8 cellular contexts compared by ENCODE assay signal in genomic region chr4:53365486-53366300, GRCh38. TPM values are rescaled to one million over a fixed set of nuclear protein-coding genes. Genes with fewer than 3 reads are reported as not detected.
DNase-seq lines count a peak whose midpoint lies in the region; ATAC-seq and TF ChIP-seq lines count a peak whose summit lies in the region.

SCFD2 (minus strand) TSS chr4:53366061.

- no peaks in the 10 kb centered on the region for H3K9me3 Mint-ChIP-seq in GM23338
- peaks cover 0 to 6% (median 0%) of the 10 kb centered on the region in 11 donors for H3K9me3 Mint-ChIP-seq in naive thymus-derived CD4-positive, alpha-beta T cell
- no peaks in the 10 kb centered on the region for H3K9me3 Mint-ChIP-seq in stimulated activated naive B cell treated with anti-CD40 and anti-IgM and Interleukin-4, amounts not matched to agents 10 μg/mL and 1 μg/mL and 100 μg/mL, for 72 hours

- peak within 1 kb of the TSS; percentile 26 for H3K27ac ChIP-seq in DOHH2 (ENCODE audit: low read depth, low read length)
- H3K27ac ChIP-seq in GM23338 (ENCODE audit: low read depth) = no peak within 1 kb of the TSS
- peak within 1 kb of the TSS; percentile 62 for H3K27ac ChIP-seq in fibroblast of lung (ENCODE audit: insufficient read depth, low read length)
- peak within 1 kb of the TSS; percentile 85 for H3K27ac ChIP-seq in naive thymus-derived CD4-positive, alpha-beta T cell (ENCODE audit: low read depth, low read length)

- H3K4me1 Mint-ChIP-seq in GM23338 = peaks cover 10% of the 10 kb centered on the region
- H3K4me1 Mint-ChIP-seq in naive thymus-derived CD4-positive, alpha-beta T cell = peaks cover 32 to 64% (median 50%) of the 10 kb centered on the region in 7 donors
- peaks cover 18 to 38% of the 10 kb centered on the region in 2 donors for H3K4me1 Mint-ChIP-seq in stimulated activated naive B cell treated with anti-CD40 and anti-IgM and Interleukin-4, amounts not matched to agents 10 μg/mL and 1 μg/mL and 100 μg/mL, for 72 hours

- H3K4me1 ChIP-seq in DOHH2 (ENCODE audit: control insufficient read depth, low read length) = peaks cover 38% of the 10 kb centered on the region
- H3K4me1 ChIP-seq in GM23338 (ENCODE audit: insufficient read depth) = peaks cover 12% of the 10 kb centered on the region; the same call in 1 of the 2 replicates
- no peaks in the 10 kb centered on the region for H3K4me1 ChIP-seq in fibroblast of lung (ENCODE audit: control insufficient read depth, extremely low read depth, insufficient read depth, low read length)
- H3K4me1 ChIP-seq in naive thymus-derived CD4-positive, alpha-beta T cell (ENCODE audit: control insufficient read depth in 2 of 2, insufficient read depth in 2 of 2, low read length in 2 of 2) = peaks cover 7 to 23% of the 10 kb centered on the region in 2 donors

- H3K9ac ChIP-seq in fibroblast of lung (ENCODE audit: insufficient read depth, low read length) = peak within 1 kb of the TSS; percentile 64

- POLR2A ChIA-PET in naive thymus-derived CD4-positive, alpha-beta T cell (lab: Charles Lee) = interaction anchor here (0.6 to 3.7 kb wide), 5 partner anchors 9 to 81 kb away, joined by 3 to 35 read pairs (median 7); partner anchors contain the start of gene FIP1L1

- TF ChIP-seq CTCF in DOHH2 (IDR thresholded peaks at IDR 0.05; ENCODE audit: low read depth, low read length, poor library complexity, severe bottlenecking) (no peak), GM23338 (conservative IDR thresholded peaks at IDR 0.05; ENCODE audit: low read depth in 2 of 2) (no peak), fibroblast of lung (conservative IDR thresholded peaks at IDR 0.05 in 1 of 2, IDR thresholded peaks at IDR 0.05 in 1 of 2; ENCODE audit: low read depth in 1 of 2, low read length in 2 of 2) (no peak)

- H3K4me2 ChIP-seq in DOHH2 (ENCODE audit: low read length) (peak within 1 kb of the TSS; percentile 82), GM23338 (peak within 1 kb of the TSS; percentile 98), fibroblast of lung (ENCODE audit: extremely low read depth, insufficient read depth, low read length) (peak within 1 kb of the TSS; percentile 89)

- intact Hi-C loops in naive thymus-derived CD4-positive, alpha-beta T cell (cut with micrococcal nuclease) = loop anchor here (1.0 to 10.0 kb wide), 9 partner anchors 12 to 1579 kb away; partner anchors contain the start of genes CHIC2 (in 2 of the 2), FIP1L1 (in 2 of the 2) and RASL11B (in 1 of the 2)

- H3K36me3 ChIP-seq in DOHH2 (ENCODE audit: control insufficient read depth, low read length) (peaks cover 22% of the 10 kb centered on the region), GM23338 (ENCODE audit: insufficient read depth) (no peaks in the 10 kb centered on the region), fibroblast of lung (ENCODE audit: control insufficient read depth, insufficient read depth, low read length) (no peaks in the 10 kb centered on the region)
- no peaks in the 10 kb centered on the region for H3K36me3 ChIP-seq in naive thymus-derived CD4-positive, alpha-beta T cell (ENCODE audit: control insufficient read depth in 2 of 3, insufficient read depth in 3 of 3, low read length in 3 of 3)

- CTCF ChIA-PET in naive thymus-derived CD4-positive, alpha-beta T cell (lab: Charles Lee) = interaction anchor here (1.2 kb wide), 1 partner anchor 35 kb away, joined by 4 read pairs; no protein-coding TSS in a partner anchor

- peak; percentile 99 for DNase-seq in GM23338 (ENCODE audit: low spot score)
- DNase-seq in LHCN-M2 (ENCODE audit: low read depth) = peak; percentile 97
- peak; percentile 94 for DNase-seq in RPMI8226
- peak; percentile 92 to 94 for DNase-seq in activated T-helper 1 cell treated with anti-CD3 and anti-CD28 coated beads, Interleukin-2, amount 50 U/mL, for 16 hours (ENCODE audit: low read depth in 1 of 2, low spot score in 1 of 2)
- peak; percentile 96 to 97 for DNase-seq in fibroblast of lung (ENCODE audit: low read depth in 2 of 2)
- peak; percentile 86 to 97 (median 94) for DNase-seq in naive thymus-derived CD4-positive, alpha-beta T cell
- DNase-seq in stimulated activated naive B cell treated with anti-CD40 and anti-IgM and Interleukin-4, amounts not matched to agents 10 μg/mL and 1 μg/mL and 100 μg/mL, for 72 hours = peak; percentile 94

- peaks cover 16% of the 10 kb centered on the region for H3K27me3 Mint-ChIP-seq in GM23338 (ENCODE audit: insufficient read depth, low read depth, poor library complexity)
- peaks cover 0 to 20% (median 3%) of the 10 kb centered on the region in 5 donors for H3K27me3 Mint-ChIP-seq in naive thymus-derived CD4-positive, alpha-beta T cell
- H3K27me3 Mint-ChIP-seq in stimulated activated naive B cell treated with anti-CD40 and anti-IgM and Interleukin-4, amounts not matched to agents 10 μg/mL and 1 μg/mL and 100 μg/mL, for 72 hours = peaks cover 7 to 9% of the 10 kb centered on the region in 2 donors

- H3K36me3 Mint-ChIP-seq in GM23338 (ENCODE audit: low read depth) = peaks cover 4% of the 10 kb centered on the region; the same call in 1 of the 3 replicates
- peaks cover 0 to 8% (median 0%) of the 10 kb centered on the region in 5 donors for H3K36me3 Mint-ChIP-seq in naive thymus-derived CD4-positive, alpha-beta T cell
- H3K36me3 Mint-ChIP-seq in stimulated activated naive B cell treated with anti-CD40 and anti-IgM and Interleukin-4, amounts not matched to agents 10 μg/mL and 1 μg/mL and 100 μg/mL, for 72 hours = peaks cover 13 to 19% of the 10 kb centered on the region in 2 donors

- H2AFZ ChIP-seq in GM23338 = peak within 1 kb of the TSS; percentile 99
- H2AFZ ChIP-seq in fibroblast of lung (ENCODE audit: low read length) = peak within 1 kb of the TSS; percentile 81

- H3K4me3 Mint-ChIP-seq in GM23338 = peak within 1 kb of the TSS; percentile 94
- H3K4me3 Mint-ChIP-seq in naive thymus-derived CD4-positive, alpha-beta T cell = peak within 1 kb of the TSS; percentile 92 to 99 (median 96)
- peak within 1 kb of the TSS; percentile 90 to 96 for H3K4me3 Mint-ChIP-seq in stimulated activated naive B cell treated with anti-CD40 and anti-IgM and Interleukin-4, amounts not matched to agents 10 μg/mL and 1 μg/mL and 100 μg/mL, for 72 hours

- H3K4me3 ChIP-seq in DOHH2 (ENCODE audit: low read length) = peak within 1 kb of the TSS; percentile 99
- H3K4me3 ChIP-seq in GM23338 = peak within 1 kb of the TSS; percentile 93
- peak within 1 kb of the TSS; percentile 89 to 98 (median 94) for H3K4me3 ChIP-seq in fibroblast of lung (replicated peaks in 1 of 4; ENCODE audit: control extremely low read depth in 1 of 4, insufficient read depth in 1 of 4, low read depth in 3 of 4, low read length in 4 of 4)
- peak within 1 kb of the TSS; percentile 72 for H3K4me3 ChIP-seq in naive thymus-derived CD4-positive, alpha-beta T cell (ENCODE audit: low read length)

- H3K27me3 ChIP-seq in DOHH2 (ENCODE audit: control insufficient read depth, low read length) (0 out of 2 replicates have a peak, but pooled peaks cover 5% of the 10 kb centered on the region), GM23338 (ENCODE audit: insufficient read depth) (peaks cover 22% of the 10 kb centered on the region; the same call in 1 of the 2 replicates), fibroblast of lung (ENCODE audit: control insufficient read depth, insufficient read depth, low read length) (no peaks in the 10 kb centered on the region)
- H3K27me3 ChIP-seq in naive thymus-derived CD4-positive, alpha-beta T cell (ENCODE audit: control insufficient read depth in 2 of 2, insufficient read depth in 2 of 2, low read length in 2 of 2) = no peaks in the 10 kb centered on the region

- H3K9me3 ChIP-seq in DOHH2 (ENCODE audit: control insufficient read depth, insufficient read depth, low read length) (no peaks in the 10 kb centered on the region), fibroblast of lung (ENCODE audit: control insufficient read depth, insufficient read depth, low read depth, low read length) (no peaks in the 10 kb centered on the region)
- H3K9me3 ChIP-seq in naive thymus-derived CD4-positive, alpha-beta T cell (ENCODE audit: control insufficient read depth in 2 of 3, low read length in 3 of 3) = no peaks in the 10 kb centered on the region

- H3K79me2 ChIP-seq in DOHH2 (ENCODE audit: control insufficient read depth, low read length) (peaks cover 52% of the 10 kb centered on the region), GM23338 (replicated peaks; ENCODE audit: insufficient read depth) (peaks cover 21% of the 10 kb centered on the region), fibroblast of lung (ENCODE audit: control insufficient read depth, insufficient read depth, low read length) (peaks cover 50% of the 10 kb centered on the region)

- H3K27ac Mint-ChIP-seq in GM23338 = peak within 1 kb of the TSS; percentile 79; the same call in 1 of the 2 replicates
- H3K27ac Mint-ChIP-seq in naive thymus-derived CD4-positive, alpha-beta T cell = peak within 1 kb of the TSS; percentile 95 to 99 (median 96)
- H3K27ac Mint-ChIP-seq in stimulated activated naive B cell treated with anti-CD40 and anti-IgM and Interleukin-4, amounts not matched to agents 10 μg/mL and 1 μg/mL and 100 μg/mL, for 72 hours = peak within 1 kb of the TSS; percentile 96

- H3F3A ChIP-seq in DOHH2 (ENCODE audit: control insufficient read depth, insufficient read depth) = peaks cover 3% of the 10 kb centered on the region; the same call in 1 of the 2 replicates
- no peaks in the 10 kb centered on the region for H3F3A ChIP-seq in GM23338 (replicated peaks; ENCODE audit: low read depth)

- H4K20me1 ChIP-seq in DOHH2 (ENCODE audit: control insufficient read depth, insufficient read depth, low read depth, low read length) = no peaks in the 10 kb centered on the region; the same call in 1 of the 2 replicates
- no peaks in the 10 kb centered on the region for H4K20me1 ChIP-seq in GM23338 (replicated peaks; ENCODE audit: insufficient read depth)
- no peaks in the 10 kb centered on the region for H4K20me1 ChIP-seq in fibroblast of lung (ENCODE audit: control insufficient read depth, extremely low read depth, insufficient read depth, low read length)

- H3K9me2 ChIP-seq in DOHH2 (replicated peaks; ENCODE audit: control insufficient read depth, low read length) (no peaks in the 10 kb centered on the region), GM23338 (ENCODE audit: insufficient read depth) (peaks cover 8% of the 10 kb centered on the region; the same call in 1 of the 2 replicates)

- ATAC-seq in GM23338 = peak; percentile 99
- ATAC-seq in naive thymus-derived CD4-positive, alpha-beta T cell = peak; percentile 99
- ATAC-seq in stimulated activated naive B cell treated with anti-CD40 and anti-IgM and Interleukin-4, amounts not matched to agents 10 μg/mL and 1 μg/mL and 100 μg/mL, for 72 hours (replicated peaks) = peak; percentile 99

RNA-seq across cellular contexts. Expression of gene SCFD2, which starts in this region (rescaled TPM):
- total RNA-seq in GM23338 (2014; rRNA removed; shearing (Covaris generic)) = 15.3 and 17.5 TPM in 2 replicates
- polyA plus RNA-seq in GM23338 (2016; fragmentation: Nextera tagmentation; extraction: Ambion mirVana) (5.4 and 5.7 TPM in 2 replicates), fibroblast of lung (16.2 and 34.6 TPM in 2 replicates)
- total RNA-seq in LHCN-M2 (2014; rRNA removed) (18.8 and 21.4 TPM in 2 replicates), fibroblast of lung (12.3 and 23.1 TPM in 2 replicates)
- polyA plus RNA-seq in LHCN-M2 (2012) = 17.2 TPM
- 16.9 and 35.9 TPM in 2 replicates for polyA plus RNA-seq in fibroblast of lung (2012)
- 53.6 and 79.5 TPM in 2 replicates for polyA minus RNA-seq in fibroblast of lung (ENCODE audit: low replicate concordance)
- total RNA-seq in naive thymus-derived CD4-positive, alpha-beta T cell = 10 to 100 TPM; 13.4 to 32.8 (median 28.0) TPM
- polyA plus RNA-seq in naive thymus-derived CD4-positive, alpha-beta T cell = 10 to 100 TPM; 15.9 to 20.8 TPM
